Comparison of ENCODE assay signal across 8 cellular contexts in the genomic region with DNA sequence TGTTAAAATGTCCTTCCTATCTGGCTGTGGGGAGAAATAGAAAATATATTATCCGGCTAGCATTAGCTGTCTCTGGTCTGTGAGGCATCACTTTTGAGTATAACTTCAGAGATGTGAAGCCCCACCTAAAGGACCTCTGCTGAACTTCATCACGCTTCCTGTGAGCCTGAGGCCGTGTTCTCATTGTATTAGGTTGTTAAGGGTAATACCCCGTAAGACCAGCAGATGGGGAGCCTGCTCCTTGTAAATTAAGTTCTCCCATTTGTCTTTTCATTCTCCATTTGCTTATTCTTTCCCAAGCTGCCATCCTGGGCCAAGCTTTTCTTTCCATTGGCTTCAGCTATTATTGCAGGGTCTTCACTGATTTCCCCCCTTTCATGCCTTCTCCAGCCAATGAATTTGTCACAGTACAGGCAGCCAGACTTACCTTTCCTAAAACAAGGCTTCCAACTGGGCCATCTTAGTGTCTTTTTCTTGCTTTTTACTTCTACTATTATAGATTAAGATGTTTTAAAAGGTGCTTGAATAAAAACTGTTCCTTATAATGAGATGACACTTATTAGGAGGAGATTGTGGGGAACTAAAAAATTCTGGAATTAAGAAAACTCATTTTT. TPM values are rescaled to one million over a fixed set of nuclear protein-coding genes. Genes with fewer than 3 reads are reported as not detected.
DNase-seq lines count a peak whose midpoint lies in the region; ATAC-seq and TF ChIP-seq lines count a peak whose summit lies in the region.

No MANE protein-coding gene starts in this region.

- H3K9me3 ChIP-seq in CD4-positive, CD25-positive, alpha-beta regulatory T cell (ENCODE audit: control insufficient read depth in 2 of 2, low read length in 2 of 2): no peaks in the 10 kb centered on the region
- no peaks in the 10 kb centered on the region for H3K9me3 ChIP-seq in left lung

- H3K27me3 Mint-ChIP-seq in CD4-positive, CD25-positive, alpha-beta regulatory T cell: no peaks in the 10 kb centered on the region

- peak; percentile 59 to 93 (median 83) for DNase-seq in CD4-positive, CD25-positive, alpha-beta regulatory T cell
- DNase-seq in NCI-H460 (ENCODE audit: extremely low read depth, low read depth) (peak; percentile 90), cerebellum (ENCODE audit: low spot score) (peak; percentile 63), left lung (peak in 1 of 2 donors; percentile 46)
- peak; percentile 44 to 57 (median 51) for DNase-seq in stimulated activated CD4-positive, alpha-beta T cell treated with anti-CD3 and anti-CD28 coated beads, TNF-alpha, amount 100 ng/mL, for 48 hours (ENCODE audit: low read depth in 3 of 3)

- no peak overlapping the region for H3K4me3 ChIP-seq in CD4-positive, CD25-positive, alpha-beta regulatory T cell (ENCODE audit: low read depth, low read length)
- H3K4me3 ChIP-seq in left lung: no peak overlapping the region

- peaks cover 34% of the 10 kb centered on the region for H3K36me3 Mint-ChIP-seq in CD4-positive, CD25-positive, alpha-beta regulatory T cell

- intact Hi-C loops in left lung (cut with DNase I): loop anchor here in 1 of 2 donors (10.0 kb wide), 1 partner anchor 173 kb away; a partner anchor contains a TSS

- H3K36me3 ChIP-seq in CD4-positive, CD25-positive, alpha-beta regulatory T cell (ENCODE audit: control insufficient read depth, insufficient read depth, low read length): peaks cover 62% of the 10 kb centered on the region
- peaks cover 0 to 56% of the 10 kb centered on the region in 2 donors for H3K36me3 ChIP-seq in left lung

- H3K27ac ChIP-seq in CD4-positive, CD25-positive, alpha-beta regulatory T cell (ENCODE audit: insufficient read depth, low read length, poor library complexity, severe bottlenecking): peak overlapping the region; percentile 60
- H3K27ac ChIP-seq in left lung: no peak overlapping the region

- H3K27me3 ChIP-seq in CD4-positive, CD25-positive, alpha-beta regulatory T cell (ENCODE audit: control insufficient read depth, insufficient read depth, low read length): no peaks in the 10 kb centered on the region
- no peaks in the 10 kb centered on the region for H3K27me3 ChIP-seq in left lung

- peak; percentile 60 to 78 for TF ChIP-seq CTCF in left lung (IDR thresholded peaks at IDR 0.05)

- peak; percentile 100 for ATAC-seq in CD4-positive, CD25-positive, alpha-beta regulatory T cell (ENCODE audit: low read depth in 2 of 2)
- ATAC-seq in GM19351 (IDR thresholded peaks at IDR 0.05; ENCODE audit: unreplicated experiment) (peak; percentile 100), HG03439 (IDR thresholded peaks at IDR 0.05; ENCODE audit: unreplicated experiment) (peak; percentile 86), left lung (peak; percentile 95)
- peak; percentile 99 for ATAC-seq in activated CD4-positive, CD25-positive, alpha-beta regulatory T cell treated with anti-CD3 and anti-CD28 coated beads, Interleukin-2, amount 50 U/mL, for 24 hours

- peaks cover 5 to 19% (median 13%) of the 10 kb centered on the region in 4 donors for H3K4me1 Mint-ChIP-seq in CD4-positive, CD25-positive, alpha-beta regulatory T cell

- no peak overlapping the region for H3K4me3 Mint-ChIP-seq in CD4-positive, CD25-positive, alpha-beta regulatory T cell

- no peaks in the 10 kb centered on the region for H3K9me3 Mint-ChIP-seq in CD4-positive, CD25-positive, alpha-beta regulatory T cell

- peaks cover 4% of the 10 kb centered on the region for H3K4me1 ChIP-seq in CD4-positive, CD25-positive, alpha-beta regulatory T cell (ENCODE audit: control insufficient read depth, insufficient read depth, low read length, poor library complexity, severe bottlenecking)
- no peaks in the 10 kb centered on the region for H3K4me1 ChIP-seq in left lung

- H3K27ac Mint-ChIP-seq in CD4-positive, CD25-positive, alpha-beta regulatory T cell: peak overlapping the region in 2 of 3 donors; percentile 12 to 75

RNA-seq across cellular contexts. Expression of a gene that starts 12.4 kb away (rescaled TPM):
- 9.9 TPM for total RNA-seq in CD4-positive, CD25-positive, alpha-beta regulatory T cell
- 10 to 100 TPM; 22.6 to 30.0 (median 24.3) TPM for polyA plus RNA-seq in CD4-positive, CD25-positive, alpha-beta regulatory T cell
- total RNA-seq in NCI-H460 (2014; rRNA removed; shearing (Covaris generic)): 75.4 and 83.8 TPM in 2 replicates
- 68.6 and 70.5 TPM in 2 replicates for polyA plus RNA-seq in NCI-H460 (2014; cell fraction: nucleus; rRNA removed)
- total RNA-seq in cerebellum (34.1 TPM), left lung (10 to 100 TPM; 18.4 to 26.2 TPM)

RNA-seq across cellular contexts. Expression of a gene that starts 12.7 kb away (rescaled TPM):
- 29.1 TPM for total RNA-seq in CD4-positive, CD25-positive, alpha-beta regulatory T cell
- polyA plus RNA-seq in CD4-positive, CD25-positive, alpha-beta regulatory T cell: 10 to 100 TPM; 15.3 to 45.4 (median 34.6) TPM
- total RNA-seq in NCI-H460 (2014; rRNA removed; shearing (Covaris generic)): 86.8 and 102 TPM in 2 replicates
- 36.9 and 51.5 TPM in 2 replicates for polyA plus RNA-seq in NCI-H460 (2014; cell fraction: nucleus; rRNA removed)
- total RNA-seq in cerebellum (55.8 TPM), left lung (10 to 100 TPM; 26.0 to 31.0 TPM)

RNA-seq across cellular contexts. Expression of a gene that starts 37.1 kb away (rescaled TPM):
- 1,274 TPM for total RNA-seq in CD4-positive, CD25-positive, alpha-beta regulatory T cell
- 10 to 100 TPM; 36.5 to 54.5 (median 42.3) TPM for polyA plus RNA-seq in CD4-positive, CD25-positive, alpha-beta regulatory T cell
- 85.3 and 90.7 TPM in 2 replicates for total RNA-seq in NCI-H460 (2014; rRNA removed; shearing (Covaris generic))
- 89.3 and 133 TPM in 2 replicates for polyA plus RNA-seq in NCI-H460 (2014; cell fraction: nucleus; rRNA removed)
- total RNA-seq in cerebellum: 206 TPM
- 10 to 100 TPM; 75.9 to 91.2 TPM for total RNA-seq in left lung
